In genomic region chr22:29872145-29872893, GRCh38 we compare ENCODE assay signal across 13 cellular contexts. TPM values are rescaled to one million over a fixed set of nuclear protein-coding genes. Genes with fewer than 3 reads are reported as not detected.
DNase-seq lines count a peak whose midpoint lies in the region; ATAC-seq and TF ChIP-seq lines count a peak whose summit lies in the region.
"Had no signal": no experiment of that assay in that cellular context is flagged by ENCODE, and none has a peak within 500 bp of the region (broad histone marks: within the 10 kb centered on the region; RNA-seq: fewer than 3 reads in every experiment).

No MANE protein-coding gene starts in this region.

- H3K4me3 ChIP-seq in NB4 (ENCODE audit: low read depth, low read length) (no peak overlapping the region), heart left ventricle (no peak overlapping the region), PC-3 (ENCODE audit: low read length) (no peak overlapping the region)

- no TSS peak for BruUV-seq in PC-3 (replicated peaks; lab: Mats Ljungman, UMichigan)

- in situ Hi-C loops in G401 (cut with HindIII; ENCODE audit: low sequenced_read_pairs) = no loop called here

- no peak for TF ChIP-seq CTCF in NB4 (IDR thresholded peaks at IDR 0.05; ENCODE audit: low read depth, low read length)
- no peak for TF ChIP-seq CTCF in heart left ventricle (IDR thresholded peaks at IDR 0.05)
- no peak for TF ChIP-seq CTCF in neural crest cell (conservative IDR thresholded peaks at IDR 0.05)
- TF ChIP-seq CTCF in PC-3 (conservative IDR thresholded peaks at IDR 0.05; ENCODE audit: low read depth, low read length) = no peak

- peaks cover 13% of the 10 kb centered on the region for H3K4me1 Mint-ChIP-seq in neural crest cell
- peaks cover 3% of the 10 kb centered on the region for H3K4me1 Mint-ChIP-seq in activated CD4-positive, alpha-beta memory T cell treated with anti-CD3 and anti-CD28 coated beads for 36 hours (ENCODE audit: low read depth)

- POLR2A ChIA-PET in PC-3 (lab: Charles Lee; ENCODE audit: unreplicated experiment) = no interaction called here
- POLR2A ChIA-PET in activated CD4-positive, alpha-beta memory T cell treated with anti-CD3 and anti-CD28 coated beads for 36 hours (lab: Charles Lee) = no interaction called here

- 80 to 90% (median 87%) methylated on average over 3 of the region's 3 CpGs for WGBS in heart left ventricle, 4 donors

- CTCF ChIA-PET in PC-3 (lab: Charles Lee) = no interaction called here
- CTCF ChIA-PET in activated CD4-positive, alpha-beta memory T cell treated with anti-CD3 and anti-CD28 coated beads for 36 hours (lab: Charles Lee) = interaction anchor here (1.6 kb wide), 1 partner anchor 11 kb away, joined by 4 read pairs; the partner anchor contains the start of gene MTMR3

- no peaks in the 10 kb centered on the region for H3K9me3 Mint-ChIP-seq in neural crest cell
- no peaks in the 10 kb centered on the region for H3K9me3 Mint-ChIP-seq in activated CD4-positive, alpha-beta memory T cell treated with anti-CD3 and anti-CD28 coated beads for 36 hours

- no peak overlapping the region for H3K27ac Mint-ChIP-seq in neural crest cell (ENCODE audit: unreplicated experiment)
- no peak overlapping the region for H3K27ac Mint-ChIP-seq in activated CD4-positive, alpha-beta memory T cell treated with anti-CD3 and anti-CD28 coated beads for 36 hours

- no peaks in the 10 kb centered on the region for H4K20me1 ChIP-seq in PC-3 (ENCODE audit: low read length)

- H3K4me1 ChIP-seq in heart left ventricle = peaks cover 0 to 21% (median 5%) of the 10 kb centered on the region in 12 donors
- no peaks in the 10 kb centered on the region for H3K4me1 ChIP-seq in PC-3 (ENCODE audit: insufficient read depth, low read length)

- H3K36me3 Mint-ChIP-seq in neural crest cell (ENCODE audit: low read depth) = no peaks in the 10 kb centered on the region
- no peaks in the 10 kb centered on the region for H3K36me3 Mint-ChIP-seq in activated CD4-positive, alpha-beta memory T cell treated with anti-CD3 and anti-CD28 coated beads for 36 hours

- H3K9me3 ChIP-seq in heart left ventricle (no peaks in the 10 kb centered on the region), PC-3 (ENCODE audit: low read length) (no peaks in the 10 kb centered on the region)

- H3K9me2 ChIP-seq in PC-3 (replicated peaks; ENCODE audit: low read length) = no peaks in the 10 kb centered on the region

- H3K27ac ChIP-seq in heart left ventricle (peak overlapping the region in 9 of 12 donors; percentile 29 to 66 (median 35)), PC-3 (ENCODE audit: low read length) (no peak overlapping the region)
- H3K27ac ChIP-seq: RWPE1 had no signal

- peaks cover 18% of the 10 kb centered on the region for H3K27me3 Mint-ChIP-seq in neural crest cell (ENCODE audit: low read depth)
- peaks cover 2% of the 10 kb centered on the region for H3K27me3 Mint-ChIP-seq in activated CD4-positive, alpha-beta memory T cell treated with anti-CD3 and anti-CD28 coated beads for 36 hours

- no peak overlapping the region for H3K9ac ChIP-seq in PC-3 (ENCODE audit: low read length)

- no peak overlapping the region for H3K4me2 ChIP-seq in PC-3 (ENCODE audit: low read length)

- peak overlapping the region; percentile 31 for H3K4me3 Mint-ChIP-seq in neural crest cell
- H3K4me3 Mint-ChIP-seq in activated CD4-positive, alpha-beta memory T cell treated with anti-CD3 and anti-CD28 coated beads for 36 hours = no peak overlapping the region

- no peaks in the 10 kb centered on the region for H3K27me3 ChIP-seq in heart left ventricle
- H3K27me3 ChIP-seq in PC-3 (ENCODE audit: low read length) = no peaks in the 10 kb centered on the region

- H3K36me3 ChIP-seq in heart left ventricle (no peaks in the 10 kb centered on the region), PC-3 (ENCODE audit: low read depth, low read length) (no peaks in the 10 kb centered on the region)

- H2AFZ ChIP-seq in PC-3 (ENCODE audit: low read length) = no peak overlapping the region

- TF ChIP-seq POLR2A in NB4 (IDR thresholded peaks at IDR 0.05; ENCODE audit: extremely low read depth, insufficient read length) (no peak), heart left ventricle (IDR thresholded peaks at IDR 0.05) (no peak)

- H3F3A ChIP-seq in PC-3 (ENCODE audit: low read length, unreplicated experiment) = no peaks in the 10 kb centered on the region

- intact Hi-C loops in heart left ventricle (cut with DNase I) = no loop called here
- intact Hi-C loops in PC-3 (cut with micrococcal nuclease) = no loop called here
- intact Hi-C loops in activated CD4-positive, alpha-beta memory T cell treated with anti-CD3 and anti-CD28 coated beads for 36 hours (cut with micrococcal nuclease) = no loop called here

- DNase-seq in G401 (ENCODE audit: low spot score) (peak; percentile 82), NB4 (ENCODE audit: low read depth) (peak; percentile 7), heart left ventricle (peak in 3 of 5 donors; percentile 19 to 44 (median 40)), neural crest cell (ENCODE audit: low read depth, low spot score) (no peak), PC-3 (no peak), NCI-H2081 treated with DMSO at 0.1 percent for 48 hours (lab: John Stamatoyannopoulos, UW) (no peak)
- no peak for DNase-seq in activated CD4-positive, alpha-beta memory T cell treated with anti-CD3 and anti-CD28 coated beads for 36 hours
- DNase-seq: activated gamma-delta T cell treated with Interleukin-2 at 50 U/mL for 16 hours, COR-L47, GDM1, NCI-H2029 treated with DMSO at 0.1 percent for 48 hours had no signal

- no peaks in the 10 kb centered on the region for H3K79me2 ChIP-seq in PC-3 (ENCODE audit: low read length)

- ATAC-seq in heart left ventricle (peak; percentile 85 to 93 (median 88)), PC-3 (no peak), GM21529 (IDR thresholded peaks at IDR 0.05; ENCODE audit: unreplicated experiment) (no peak)

RNA-seq across cellular contexts. Expression of gene MTMR3, which starts 10.7 kb away (rescaled TPM):
- 23.9 and 25.9 TPM in 2 replicates for total RNA-seq in G401 (2014; rRNA removed; shearing (Covaris generic))
- total RNA-seq in heart left ventricle (10 to 100 TPM; 26.1 to 44.8 (median 36.7) TPM), neural crest cell (35.3 and 37.4 TPM in 2 replicates), PC-3 (2014; rRNA removed) (12.1 and 17.3 TPM in 2 replicates)
- polyA plus RNA-seq in heart left ventricle = 10 to 100 TPM in 1 of 2 donors, 1 to 10 TPM in 1; 9.6 to 22.3 TPM
- total RNA-seq in activated CD4-positive, alpha-beta memory T cell treated with anti-CD3 and anti-CD28 coated beads for 36 hours = 10 to 100 TPM; 22.7 to 25.3 TPM

RNA-seq across cellular contexts. Expression of gene ASCC2, which starts 34.2 kb away (rescaled TPM):
- 31.1 and 51.5 TPM in 2 replicates for total RNA-seq in G401 (2014; rRNA removed; shearing (Covaris generic))
- total RNA-seq in heart left ventricle = 10 to 100 TPM; 23.6 to 53.2 (median 30.4) TPM
- 10 to 100 TPM; 41.8 to 77.1 TPM for polyA plus RNA-seq in heart left ventricle
- 44.6 and 45.6 TPM in 2 replicates for total RNA-seq in neural crest cell
- total RNA-seq in PC-3 (2014; rRNA removed) = 37.0 and 49.6 TPM in 2 replicates
- total RNA-seq in activated CD4-positive, alpha-beta memory T cell treated with anti-CD3 and anti-CD28 coated beads for 36 hours = 10 to 100 TPM; 55.5 to 56.8 TPM

Comparison
In these comparisons a context has a peak if more than half of its experiments do, and no peak if none do; other contexts are left out.
1. DNase-seq: peak in G401 (single experiment), NB4 (single experiment) and heart left ventricle (3 of 5); none in neural crest cell (single experiment), PC-3 (single experiment), NCI-H2081 treated with DMSO at 0.1 percent for 48 hours (single experiment) and activated CD4-positive, alpha-beta memory T cell treated with anti-CD3 and anti-CD28 coated beads for 36 hours (single experiment).
2. ATAC-seq: peak in heart left ventricle (4 of 4); none in PC-3 (single experiment) and GM21529 (single experiment).